Comparison of ENCODE assay signal across 1 cellular context in the genomic region with DNA sequence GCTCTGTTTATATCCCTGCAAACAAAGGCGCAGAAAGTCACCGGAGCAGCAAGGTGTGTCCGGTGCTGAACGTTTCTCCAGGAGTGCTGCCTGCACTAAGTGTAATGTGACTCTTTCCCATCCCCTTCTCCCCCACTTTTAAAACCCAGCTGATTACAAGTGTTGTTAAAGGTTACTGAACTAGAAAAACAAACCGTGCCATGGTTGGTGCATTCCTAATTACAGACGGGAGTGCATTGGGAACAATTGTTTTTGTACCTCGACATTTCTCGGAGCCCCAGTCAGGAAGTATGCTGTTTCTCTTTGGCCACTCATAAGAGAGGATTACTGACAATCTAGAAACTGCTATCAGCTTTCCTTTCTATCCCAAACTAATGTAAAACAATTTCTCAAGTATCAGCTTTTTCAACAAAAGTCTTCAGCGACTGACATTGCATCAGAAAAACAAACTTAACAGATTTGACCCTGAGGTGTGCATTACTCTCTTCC.
TF ChIP-seq lines count a peak whose summit lies in the region.

No MANE protein-coding gene starts in this region.

TF ChIP-seq in A549, 52 proteins besides CTCF, POLR2A, EP300 and RAD21 (continued from another document):
- TF ChIP-seq, protein P1, sequence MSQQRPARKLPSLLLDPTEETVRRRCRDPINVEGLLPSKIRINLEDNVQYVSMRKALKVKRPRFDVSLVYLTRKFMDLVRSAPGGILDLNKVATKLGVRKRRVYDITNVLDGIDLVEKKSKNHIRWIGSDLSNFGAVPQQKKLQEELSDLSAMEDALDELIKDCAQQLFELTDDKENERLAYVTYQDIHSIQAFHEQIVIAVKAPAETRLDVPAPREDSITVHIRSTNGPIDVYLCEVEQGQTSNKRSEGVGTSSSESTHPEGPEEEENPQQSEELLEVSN (IDR thresholded peaks at IDR 0.05; ENCODE audit: borderline replicate concordance, low read depth) = no peak
- no peak for TF ChIP-seq KDM5A (IDR thresholded peaks at IDR 0.05)
- TF ChIP-seq, protein P2, sequence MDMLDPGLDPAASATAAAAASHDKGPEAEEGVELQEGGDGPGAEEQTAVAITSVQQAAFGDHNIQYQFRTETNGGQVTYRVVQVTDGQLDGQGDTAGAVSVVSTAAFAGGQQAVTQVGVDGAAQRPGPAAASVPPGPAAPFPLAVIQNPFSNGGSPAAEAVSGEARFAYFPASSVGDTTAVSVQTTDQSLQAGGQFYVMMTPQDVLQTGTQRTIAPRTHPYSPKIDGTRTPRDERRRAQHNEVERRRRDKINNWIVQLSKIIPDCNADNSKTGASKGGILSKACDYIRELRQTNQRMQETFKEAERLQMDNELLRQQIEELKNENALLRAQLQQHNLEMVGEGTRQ (IDR thresholded peaks at IDR 0.05) = no peak
TF ChIP-seq in A549: peak in this region for 0.
